ENCODE assay signal across 36 cellular contexts in genomic region chr1:157988002-157988401, GRCh38. TPM values are rescaled to one million over a fixed set of nuclear protein-coding genes. Genes with fewer than 3 reads are reported as not detected.
"Had no signal": no experiment of that assay in that cellular context is flagged by ENCODE, and none has a peak within 500 bp of the region (broad histone marks: within the 10 kb centered on the region; RNA-seq: fewer than 3 reads in every experiment).

No MANE protein-coding gene starts in this region.

- H3K4me1 Mint-ChIP-seq: activated T-helper 17 cell treated with anti-CD3 and anti-CD28 coated beads, Interleukin-2, amount 50 U/mL, for 72 hours had no signal

- DNase-seq: activated effector memory CD4-positive, alpha-beta T cell treated with anti-CD3 and anti-CD28 coated beads, Interleukin-2, amount 50 U/mL, for 16 hours; activated effector memory CD4-positive, alpha-beta T cell treated with Interleukin-2 at 50 U/mL for 16 hours; activated gamma-delta T cell; activated gamma-delta T cell treated with Interleukin-2 at 50 U/mL for 16 hours; activated naive CD4-positive, alpha-beta T cell; activated naive CD4-positive, alpha-beta T cell treated with anti-CD3 and anti-CD28 coated beads for 36 hours; activated naive CD4-positive, alpha-beta T cell treated with anti-CD3 and anti-CD28 coated beads, Interleukin-2, amount 10 ng/mL, durations not matched to agents 7 days and 5 days; activated naive CD4-positive, alpha-beta T cell treated with anti-CD3 and anti-CD28 coated beads, Interleukin-2, amount 50 U/mL, for 16 hours; activated naive CD4-positive, alpha-beta T cell treated with Interleukin-2 at 50 U/mL for 16 hours; activated naive CD8-positive, alpha-beta T cell treated with anti-CD3 and anti-CD28 coated beads for 36 hours; activated naive CD8-positive, alpha-beta T cell treated with anti-CD3 and anti-CD28 coated beads, Interleukin-2, amount 10 ng/mL, durations not matched to agents 7 days and 5 days; activated naive CD8-positive, alpha-beta T cell treated with anti-CD3 and anti-CD28 coated beads, Interleukin-2, amount 50 U/mL, for 24 hours; activated T-cell treated with anti-CD3 and anti-CD28 coated beads, Interleukin-2, amount 50 U/mL, for 48 hours; activated T-cell treated with anti-CD3 and anti-CD28 coated beads, Interleukin-2, amount 50 U/mL, for 72 hours; amniotic stem cell; amygdala; anterior cingulate cortex; aorta; body of pancreas; brain microvascular endothelial cell; caudate nucleus; central memory CD4-positive, alpha-beta T cell; cerebellar nuclear complex; colonic mucosa had no signal

- H3K9me3 Mint-ChIP-seq: activated naive CD4-positive, alpha-beta T cell treated with anti-CD3 and anti-CD28 coated beads for 36 hours; activated naive CD4-positive, alpha-beta T cell treated with anti-CD3 and anti-CD28 coated beads, Interleukin-2, amount 10 ng/mL, durations not matched to agents 7 days and 5 days; activated naive CD4-positive, alpha-beta T cell treated with anti-CD3 and anti-CD28 coated beads, Interleukin-2, amount 50 U/mL, for 24 hours; activated naive CD4-positive, alpha-beta T cell treated with anti-CD3 and anti-CD28 coated beads, Interleukin-2, amount 50 U/mL, for 72 hours; activated naive CD8-positive, alpha-beta T cell treated with anti-CD3 and anti-CD28 coated beads for 36 hours; activated naive CD8-positive, alpha-beta T cell treated with anti-CD3 and anti-CD28 coated beads, Interleukin-2, amount 10 ng/mL, durations not matched to agents 7 days and 5 days; activated naive CD8-positive, alpha-beta T cell treated with anti-CD3 and anti-CD28 coated beads, Interleukin-2, amount 50 U/mL, for 24 hours; activated T-cell treated with anti-CD3 and anti-CD28 coated beads, Interleukin-2, amount 50 U/mL, for 72 hours; activated T-helper 1 cell treated with anti-CD3 and anti-CD28 coated beads, Interleukin-12 subunit alpha, Interleukin-12 subunit beta, Interleukin-2, Interleukin-4 antibody, amounts not matched to agents 30 ng/mL and 10 ng/mL and 1 ng/mL, durations not matched to agents 14 hours and 24 hours and 36 hours; activated T-helper 17 cell treated with anti-CD3 and anti-CD28 coated beads, Interleukin-2, amount 50 U/mL, for 72 hours; activated T-helper 2 cell treated with anti-CD3 and anti-CD28 coated beads, Interferon-gamma antibody, Interleukin-2, Interleukin-4, amounts not matched to agents 10 μg/mL and 5 μg/mL and 100 μg/mL, durations not matched to agents 14 hours and 24 hours and 36 hours; brain; central memory CD8-positive, alpha-beta T cell had no signal

- H3K27me3 ChIP-seq: adrenal gland, ascending aorta, body of pancreas, brain microvascular endothelial cell, breast epithelium, cardiac muscle cell, colonic mucosa had no signal

- H3K36me3 Mint-ChIP-seq: activated naive CD4-positive, alpha-beta T cell treated with anti-CD3 and anti-CD28 coated beads, Interleukin-2, amount 10 ng/mL, durations not matched to agents 7 days and 5 days; activated naive CD4-positive, alpha-beta T cell treated with anti-CD3 and anti-CD28 coated beads, Interleukin-2, amount 50 U/mL, for 24 hours; activated naive CD4-positive, alpha-beta T cell treated with anti-CD3 and anti-CD28 coated beads, Interleukin-2, amount 50 U/mL, for 72 hours; activated naive CD8-positive, alpha-beta T cell; activated naive CD8-positive, alpha-beta T cell treated with anti-CD3 and anti-CD28 coated beads, Interleukin-2, amount 10 ng/mL, durations not matched to agents 7 days and 5 days; brain had no signal

- H3K4me3 Mint-ChIP-seq: activated naive CD4-positive, alpha-beta T cell treated with anti-CD3 and anti-CD28 coated beads for 36 hours; activated naive CD4-positive, alpha-beta T cell treated with anti-CD3 and anti-CD28 coated beads, Interleukin-2, amount 10 ng/mL, durations not matched to agents 7 days and 5 days; activated naive CD4-positive, alpha-beta T cell treated with anti-CD3 and anti-CD28 coated beads, Interleukin-2, amount 50 U/mL, for 24 hours; activated naive CD8-positive, alpha-beta T cell; activated naive CD8-positive, alpha-beta T cell treated with anti-CD3 and anti-CD28 coated beads for 36 hours; activated naive CD8-positive, alpha-beta T cell treated with anti-CD3 and anti-CD28 coated beads, Interleukin-2, amount 10 ng/mL, durations not matched to agents 7 days and 5 days; activated naive CD8-positive, alpha-beta T cell treated with anti-CD3 and anti-CD28 coated beads, Interleukin-2, amount 50 U/mL, for 24 hours; activated T-cell treated with anti-CD3 and anti-CD28 coated beads, Interleukin-2, amount 50 U/mL, for 72 hours; activated T-helper 1 cell treated with anti-CD3 and anti-CD28 coated beads, Interleukin-12 subunit alpha, Interleukin-12 subunit beta, Interleukin-2, Interleukin-4 antibody, amounts not matched to agents 30 ng/mL and 10 ng/mL and 1 ng/mL, durations not matched to agents 14 hours and 24 hours and 36 hours; activated T-helper 17 cell treated with anti-CD3 and anti-CD28 coated beads, Interleukin-2, amount 50 U/mL, for 72 hours; brain; central memory CD8-positive, alpha-beta T cell had no signal

- H3K27ac Mint-ChIP-seq: activated naive CD4-positive, alpha-beta T cell treated with anti-CD3 and anti-CD28 coated beads for 36 hours; activated naive CD4-positive, alpha-beta T cell treated with anti-CD3 and anti-CD28 coated beads, Interleukin-2, amount 10 ng/mL, durations not matched to agents 7 days and 5 days; activated naive CD4-positive, alpha-beta T cell treated with anti-CD3 and anti-CD28 coated beads, Interleukin-2, amount 50 U/mL, for 24 hours; activated naive CD4-positive, alpha-beta T cell treated with anti-CD3 and anti-CD28 coated beads, Interleukin-2, amount 50 U/mL, for 72 hours; activated naive CD8-positive, alpha-beta T cell; activated naive CD8-positive, alpha-beta T cell treated with anti-CD3 and anti-CD28 coated beads for 36 hours; activated naive CD8-positive, alpha-beta T cell treated with anti-CD3 and anti-CD28 coated beads, Interleukin-2, amount 10 ng/mL, durations not matched to agents 7 days and 5 days; activated naive CD8-positive, alpha-beta T cell treated with anti-CD3 and anti-CD28 coated beads, Interleukin-2, amount 50 U/mL, for 24 hours; activated T-cell treated with anti-CD3 and anti-CD28 coated beads, Interleukin-2, amount 50 U/mL, for 72 hours; activated T-helper 1 cell treated with anti-CD3 and anti-CD28 coated beads, Interleukin-12 subunit alpha, Interleukin-12 subunit beta, Interleukin-2, Interleukin-4 antibody, amounts not matched to agents 30 ng/mL and 10 ng/mL and 1 ng/mL, durations not matched to agents 14 hours and 24 hours and 36 hours; activated T-helper 17 cell treated with anti-CD3 and anti-CD28 coated beads, Interleukin-2, amount 50 U/mL, for 72 hours; activated T-helper 2 cell treated with anti-CD3 and anti-CD28 coated beads, Interferon-gamma antibody, Interleukin-2, Interleukin-4, amounts not matched to agents 10 μg/mL and 5 μg/mL and 100 μg/mL, durations not matched to agents 14 hours and 24 hours and 36 hours; brain had no signal

- H3K4me3 ChIP-seq: adrenal gland, ascending aorta, body of pancreas, breast epithelium, cardiac muscle cell, colonic mucosa had no signal

- H3K27ac ChIP-seq: adrenal gland, ascending aorta, body of pancreas, brain microvascular endothelial cell, breast epithelium, cardiac muscle cell, colonic mucosa had no signal

- ATAC-seq: activated naive CD4-positive, alpha-beta T cell treated with anti-CD3 and anti-CD28 coated beads, Interleukin-2, amount 50 U/mL, for 72 hours; activated naive CD8-positive, alpha-beta T cell treated with anti-CD3 and anti-CD28 coated beads, Interleukin-2, amount 50 U/mL, for 24 hours; activated T-cell treated with anti-CD3 and anti-CD28 coated beads, Interleukin-2, amount 50 U/mL, for 72 hours; activated T-helper 17 cell treated with anti-CD3 and anti-CD28 coated beads, Interleukin-2, amount 50 U/mL, for 72 hours; body of pancreas had no signal

- H3K36me3 ChIP-seq: adrenal gland, ascending aorta, brain microvascular endothelial cell, breast epithelium, cardiac muscle cell, colonic mucosa had no signal

- H3K9me3 ChIP-seq: adrenal gland, ascending aorta, body of pancreas, breast epithelium, colonic mucosa had no signal

- H3K4me1 ChIP-seq: breast epithelium, colonic mucosa had no signal

RNA-seq across cellular contexts. Expression of gene KIRREL1, which starts 5.4 kb away (rescaled TPM):
- total RNA-seq: activated naive CD8-positive, alpha-beta T cell treated with anti-CD3 and anti-CD28 coated beads, Interleukin-2, amount 10 ng/mL, durations not matched to agents 7 days and 5 days; activated T-cell treated with anti-CD3 and anti-CD28 coated beads, Interleukin-2, amount 50 U/mL, for 72 hours; activated T-helper 1 cell treated with anti-CD3 and anti-CD28 coated beads, Interleukin-12 subunit alpha, Interleukin-12 subunit beta, Interleukin-2, Interleukin-4 antibody, amounts not matched to agents 30 ng/mL and 10 ng/mL and 1 ng/mL, durations not matched to agents 14 hours and 24 hours and 36 hours; activated T-helper 2 cell treated with anti-CD3 and anti-CD28 coated beads, Interferon-gamma antibody, Interleukin-2, Interleukin-4, amounts not matched to agents 10 μg/mL and 5 μg/mL and 100 μg/mL, durations not matched to agents 14 hours and 24 hours and 36 hours had no signal
